Comparison of ENCODE assay signal across 8 cellular contexts in the genomic region with DNA sequence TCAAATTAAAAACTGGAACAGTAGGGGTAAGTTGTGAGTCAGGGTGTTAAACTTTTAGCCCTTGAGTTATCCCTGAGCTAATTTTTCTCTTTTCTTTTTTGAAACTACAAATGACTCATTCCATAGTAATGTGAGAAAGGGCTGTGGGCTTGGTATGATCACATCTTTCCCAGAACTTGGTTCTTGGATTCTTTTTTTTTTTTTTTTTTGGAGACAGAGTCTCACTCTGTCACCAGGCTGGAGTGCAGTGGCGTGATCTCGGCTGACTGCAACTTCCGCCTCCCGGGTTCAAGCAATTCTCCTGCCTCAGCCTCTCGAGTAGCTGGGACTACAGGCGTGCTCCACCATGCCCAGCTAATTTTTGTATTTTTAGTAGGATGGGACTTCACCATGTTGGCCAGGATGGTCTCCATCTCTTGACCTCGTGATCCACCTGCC. TPM values are rescaled to one million over a fixed set of nuclear protein-coding genes. Genes with fewer than 3 reads are reported as not detected.
A peak's percentile ranks its signal among the peaks of the same experiment; 100 is the strongest.
DNase-seq lines count a peak whose midpoint lies in the region; ATAC-seq, FAIRE-seq and TF ChIP-seq lines count a peak whose summit lies in the region.
"Not testable (repeated sequence)": the region's sequence is repeated elsewhere in the genome, so short reads cannot be mapped to it uniquely, and the experiment has no call there.

No MANE protein-coding gene starts in this region.

- H4K12ac ChIP-seq in trophoblast cell (ENCODE audit: low read depth, low read length): not testable (repeated sequence)

- not testable (repeated sequence) for H3K27me3 Mint-ChIP-seq in Caco-2 (ENCODE audit: insufficient read depth, unreplicated experiment)

- not testable (repeated sequence) for H3K9ac ChIP-seq in IMR-90 (ENCODE audit: low read depth, low read length); trophoblast cell (ENCODE audit: low read length)
- peak overlapping the region; percentile 54 for H3K9ac ChIP-seq in endothelial cell of umbilical vein (replicated peaks; ENCODE audit: extremely low read depth, insufficient read depth, low read length)

- not testable (repeated sequence) for H2AFZ ChIP-seq in IMR-90 (replicated peaks; ENCODE audit: low read length, poor library complexity); endothelial cell of umbilical vein (ENCODE audit: low read depth, low read length); trophoblast cell (ENCODE audit: insufficient read depth, low read length, poor library complexity)

- H3K27me3 ChIP-seq in Caco-2 (replicated peaks; ENCODE audit: control insufficient read depth, insufficient read depth, low read length); IMR-90 (ENCODE audit: control insufficient read depth, insufficient read depth, low read length); adrenal gland; endothelial cell of umbilical vein (ENCODE audit: control insufficient read depth in 2 of 2, insufficient read depth in 2 of 2, low read length in 2 of 2); right atrium auricular region; trophoblast cell (ENCODE audit: insufficient read depth, low read length); uterus: not testable (repeated sequence)

- H3K4me1 ChIP-seq in Caco-2 (peaks cover 28% of the 10 kb centered on the region), IMR-90 (ENCODE audit: control insufficient read depth, insufficient read depth, low read length) (peaks cover 10% of the 10 kb centered on the region), adrenal gland (replicated peaks in 1 of 2) (peaks cover 8 to 20% of the 10 kb centered on the region in 2 donors), endothelial cell of umbilical vein (ENCODE audit: control insufficient read depth, extremely low read depth, insufficient read depth, low read length) (peaks cover 25% of the 10 kb centered on the region)
- H3K4me1 ChIP-seq in right atrium auricular region; trophoblast cell (ENCODE audit: control insufficient read depth in 1 of 2, insufficient read depth in 2 of 2, low read length in 2 of 2); uterus: not testable (repeated sequence)

- not testable (repeated sequence) for DNase-seq in Caco-2; right atrium auricular region (ENCODE audit: low spot score); uterus
- DNase-seq in IMR-90 (peak; percentile 91), T1000 (lab: John Stamatoyannopoulos, UW) (peak; percentile 2), adrenal gland (peak in 4 of 7 donors; percentile 41 to 52 (median 48)), endothelial cell of umbilical vein (ENCODE audit: low read depth, low spot score) (peak; percentile 82), trophoblast cell (peak; percentile 52 to 91)

- peak overlapping the region; percentile 43; the same call in 1 of the 2 replicates for H3K4me2 ChIP-seq in IMR-90 (ENCODE audit: low read depth, low read length)
- peak overlapping the region; percentile 69 for H3K4me2 ChIP-seq in endothelial cell of umbilical vein (ENCODE audit: insufficient read depth, low read length)
- not testable (repeated sequence) for H3K4me2 ChIP-seq in trophoblast cell (ENCODE audit: low read length)

- not testable (repeated sequence) for H2BK15ac ChIP-seq in IMR-90 (ENCODE audit: low read depth, low read length)

- H3K56ac ChIP-seq in IMR-90 (ENCODE audit: extremely low read depth, insufficient read depth, low read length): not testable (repeated sequence)

- not testable (repeated sequence) for TF ChIP-seq POLR2A in IMR-90 (IDR thresholded peaks at IDR 0.05; ENCODE audit: low read depth, low read length); endothelial cell of umbilical vein (IDR thresholded peaks at IDR 0.05; ENCODE audit: low read depth, low read length); uterus (IDR thresholded peaks at IDR 0.05)
- TF ChIP-seq POLR2A in adrenal gland (IDR thresholded peaks at IDR 0.05): peak in 1 of 2 donors; percentile 17

- H4K8ac ChIP-seq in IMR-90 (ENCODE audit: low read depth in 2 of 2, low read length in 2 of 2): peak overlapping the region in 1 of 2 experiments; percentile 36; a peak in 1 of 4 replicates
- not testable (repeated sequence) for H4K8ac ChIP-seq in trophoblast cell (ENCODE audit: low read depth, low read length)

- not testable (repeated sequence) for H3K23ac ChIP-seq in IMR-90 (ENCODE audit: low read depth, low read length); trophoblast cell (ENCODE audit: low read length)

- dilution Hi-C loops in IMR-90 (cut with HindIII; ENCODE audit: low sequenced_read_pairs, unreplicated experiment); endothelial cell of umbilical vein (cut with MboI; ENCODE audit: extremely low pct_ligation_motif_present, low sequenced_read_pairs): not testable (repeated sequence)

- TF ChIP-seq CTCF in Caco-2 (IDR thresholded peaks at IDR 0.05; ENCODE audit: insufficient read depth in 1 of 2, low read depth in 1 of 2, low read length in 1 of 2, severe bottlenecking in 1 of 2, unreplicated experiment in 1 of 2); IMR-90 (conservative IDR thresholded peaks at IDR 0.05; ENCODE audit: low read depth, low read length); adrenal gland (IDR thresholded peaks at IDR 0.05); endothelial cell of umbilical vein (IDR thresholded peaks at IDR 0.05; ENCODE audit: extremely low read depth in 1 of 2, insufficient read depth in 1 of 2, low read depth in 1 of 2, low read length in 2 of 2); right atrium auricular region (IDR thresholded peaks at IDR 0.05); uterus (IDR thresholded peaks at IDR 0.05): not testable (repeated sequence)

- CTCF ChIA-PET in Caco-2 (lab: Charles Lee) (interaction anchor here (0.7 to 3.7 kb wide), 7 partner anchors 9 to 283 kb away, joined by 3 to 29 read pairs (median 5); partner anchors contain the start of genes SLC4A1AP and SUPT7L), IMR-90 (lab: Yijun Ruan, JAX) (interaction anchor here (0.7 to 2.0 kb wide), 7 partner anchors 10 to 338 kb away, joined by 3 to 11 read pairs (median 4); partner anchors contain the start of genes CCDC121 and GPN1), endothelial cell of umbilical vein (lab: Charles Lee) (interaction anchor here (1.0 to 3.5 kb wide), 15 partner anchors 10 to 770 kb away, joined by 3 to 74 read pairs (median 12); partner anchors contain the start of genes CCDC121, FNDC4, GPN1 and NRBP1)

- peak overlapping the region; percentile 63 for H2BK5ac ChIP-seq in IMR-90 (ENCODE audit: low read depth, low read length, poor library complexity, severe bottlenecking)
- H2BK5ac ChIP-seq in trophoblast cell (ENCODE audit: low read depth, low read length, poor library complexity): not testable (repeated sequence)

- no CpG with 5 or more reads among the region's 7 CpGs for WGBS in IMR-90 (ENCODE audit: extremely low coverage in 2 of 2, insufficient read length in 1 of 2), 2 experiments
- WGBS in adrenal gland, 4 donors: 55 to 76% (median 67%) methylated on average over 7 of the region's 7 CpGs
- WGBS in trophoblast cell (ENCODE audit: extremely low coverage, insufficient coverage, insufficient read length): no CpG with 5 or more reads among the region's 7 CpGs

- in situ Hi-C loops in IMR-90 (cut with MboI; ENCODE audit: low sequenced_read_pairs): not testable (repeated sequence)

- not testable (repeated sequence) for H3K4me3 Mint-ChIP-seq in Caco-2 (ENCODE audit: unreplicated experiment)

- peak; percentile 42 for FAIRE-seq in endothelial cell of umbilical vein (lab: Jason Lieb, UNC)

- H3K9me1 ChIP-seq in IMR-90 (ENCODE audit: insufficient read depth, low read length); endothelial cell of umbilical vein (replicated peaks; ENCODE audit: control insufficient read depth, extremely low read depth, insufficient read depth, low read length): not testable (repeated sequence)

- H3K36me3 ChIP-seq in Caco-2 (ENCODE audit: control insufficient read depth, insufficient read depth, low read length); uterus: not testable (repeated sequence)
- peaks cover 28% of the 10 kb centered on the region for H3K36me3 ChIP-seq in IMR-90 (ENCODE audit: control insufficient read depth, insufficient read depth, low read length)
- peaks cover 0 to 56% of the 10 kb centered on the region in 2 donors for H3K36me3 ChIP-seq in adrenal gland (replicated peaks in 1 of 2)
- peaks cover 5 to 12% of the 10 kb centered on the region in 2 experiments for H3K36me3 ChIP-seq in endothelial cell of umbilical vein (ENCODE audit: control insufficient read depth in 2 of 2, extremely low read depth in 1 of 2, insufficient read depth in 2 of 2, low read length in 2 of 2)
- H3K36me3 ChIP-seq in right atrium auricular region: peaks cover 53% of the 10 kb centered on the region
- H3K36me3 ChIP-seq in trophoblast cell (ENCODE audit: control insufficient read depth in 1 of 2, insufficient read depth in 2 of 2, low read length in 2 of 2): peaks cover 13 to 18% of the 10 kb centered on the region in 2 experiments

- peaks cover 58% of the 10 kb centered on the region for H3K36me3 Mint-ChIP-seq in Caco-2 (ENCODE audit: insufficient read depth, unreplicated experiment)

- not testable (repeated sequence) for H2AK9ac ChIP-seq in IMR-90 (replicated peaks; ENCODE audit: low read depth, low read length, poor library complexity)

- H3K27ac ChIP-seq in IMR-90 (ENCODE audit: insufficient read depth, low read length) (peak overlapping the region; percentile 87), adrenal gland (peak overlapping the region; percentile 60 to 87 (median 76)), endothelial cell of umbilical vein (ENCODE audit: insufficient read depth, low read depth, low read length) (peak overlapping the region; percentile 97), right atrium auricular region (peak overlapping the region; percentile 37 to 42), uterus (peak overlapping the region; percentile 3 to 19)
- H3K27ac ChIP-seq in trophoblast cell (ENCODE audit: low read depth, low read length): not testable (repeated sequence)

- not testable (repeated sequence) for H3K9me3 Mint-ChIP-seq in Caco-2 (ENCODE audit: unreplicated experiment)

- not testable (repeated sequence) for H4K91ac ChIP-seq in IMR-90 (ENCODE audit: insufficient read depth, low read depth, low read length); trophoblast cell (ENCODE audit: low read depth, low read length)

- POLR2A ChIA-PET in Caco-2 (lab: Charles Lee): interaction anchor here (0.6 to 2.3 kb wide), 5 partner anchors 18 to 93 kb away, joined by 3 to 8 read pairs (median 4); partner anchors contain the start of genes SLC4A1AP and SUPT7L
- POLR2A ChIA-PET in IMR-90 (lab: Charles Lee; ENCODE audit: unreplicated experiment): not testable (repeated sequence)
- POLR2A ChIA-PET in endothelial cell of umbilical vein (lab: Charles Lee): interaction anchor here (0.7 to 1.5 kb wide), 4 partner anchors 19 to 117 kb away, joined by 3 to 6 read pairs (median 4); partner anchors contain the start of genes SLC4A1AP and SUPT7L

- peak; percentile 75 for ATAC-seq in IMR-90 (ENCODE audit: low read depth)

- H4K5ac ChIP-seq in IMR-90 (ENCODE audit: low read depth, low read length): not testable (repeated sequence)

- H3K14ac ChIP-seq in IMR-90 (replicated peaks; ENCODE audit: low read depth, low read length); trophoblast cell (ENCODE audit: low read length): not testable (repeated sequence)

- not testable (repeated sequence) for H3K79me1 ChIP-seq in IMR-90 (ENCODE audit: low read depth in 1 of 2, low read length in 2 of 2); trophoblast cell (ENCODE audit: low read length)

- H3K4ac ChIP-seq in IMR-90 (ENCODE audit: low read depth, low read length): 0 out of 2 replicates have a peak overlapping the region, but pooled peaks have one; percentile 46
- not testable (repeated sequence) for H3K4ac ChIP-seq in trophoblast cell (ENCODE audit: low read depth, low read length)

- H2AK5ac ChIP-seq in IMR-90 (ENCODE audit: low read depth, low read length); trophoblast cell (ENCODE audit: low read length): not testable (repeated sequence)

- 0 out of 2 replicates have a peak overlapping the region, but pooled peaks have one; percentile 64 for H3K18ac ChIP-seq in IMR-90 (ENCODE audit: low read depth, low read length)
- H3K18ac ChIP-seq in trophoblast cell (ENCODE audit: low read length): not testable (repeated sequence)

- H2BK12ac ChIP-seq in trophoblast cell (ENCODE audit: low read length): not testable (repeated sequence)

- peaks cover 14% of the 10 kb centered on the region for H3K4me1 Mint-ChIP-seq in Caco-2 (ENCODE audit: low read depth, unreplicated experiment)

- H2BK20ac ChIP-seq in IMR-90 (ENCODE audit: low read depth, low read length): not testable (repeated sequence)

- not testable (repeated sequence) for H3K4me3 ChIP-seq in Caco-2 (ENCODE audit: low read depth, low read length); IMR-90 (ENCODE audit: insufficient read depth, low read depth, low read length); adrenal gland; endothelial cell of umbilical vein (replicated peaks in 1 of 3; ENCODE audit: insufficient read depth in 1 of 3, low read depth in 1 of 3, low read length in 3 of 3); right atrium auricular region; trophoblast cell (ENCODE audit: low read depth, low read length); uterus

- peak overlapping the region; percentile 71 for H2BK120ac ChIP-seq in IMR-90 (ENCODE audit: low read depth, low read length)
- H2BK120ac ChIP-seq in trophoblast cell (ENCODE audit: insufficient read depth, low read length, poor library complexity): not testable (repeated sequence)

- intact Hi-C loops in Caco-2 (cut with micrococcal nuclease; ENCODE audit: unreplicated experiment); adrenal gland (cut with DNase I); uterus (cut with DNase I; ENCODE audit: low total_unique reads): not testable (repeated sequence)
- intact Hi-C loops in IMR-90 (cut with micrococcal nuclease): loop anchor here (5.0 kb wide), 1 partner anchor 275 kb away; the partner anchor contains the start of gene PPM1G
- intact Hi-C loops in endothelial cell of umbilical vein (cut with micrococcal nuclease): loop anchor here (1.0 to 2.0 kb wide), 2 partner anchors 15 to 54 kb away; partner anchors contain the start of genes CCDC121 and GPN1

- H3K27ac Mint-ChIP-seq in Caco-2 (ENCODE audit: unreplicated experiment): peak overlapping the region; percentile 71

- not testable (repeated sequence) for H4K20me1 ChIP-seq in IMR-90 (ENCODE audit: insufficient read depth, low read length); endothelial cell of umbilical vein (replicated peaks; ENCODE audit: control insufficient read depth, extremely low read depth, insufficient read depth, low read length)

- TSS peak; percentile 28 for BruUV-seq in Caco-2 (replicated peaks; lab: Mats Ljungman, UMichigan)
- BruUV-seq in IMR-90 (replicated peaks; lab: Mats Ljungman, UMichigan); endothelial cell of umbilical vein (replicated peaks; lab: Mats Ljungman, UMichigan): not testable (repeated sequence)

- not testable (repeated sequence) for H3K9me3 ChIP-seq in Caco-2; IMR-90 (ENCODE audit: control insufficient read depth, insufficient read depth, low read length); adrenal gland (replicated peaks in 1 of 3); endothelial cell of umbilical vein (replicated peaks; ENCODE audit: control insufficient read depth, insufficient read depth, low read length); right atrium auricular region; trophoblast cell (ENCODE audit: insufficient read depth, low read depth, low read length); uterus

- H3K79me2 ChIP-seq in endothelial cell of umbilical vein (ENCODE audit: control insufficient read depth, insufficient read depth, low read length); trophoblast cell (ENCODE audit: control insufficient read depth, insufficient read depth, low read length, poor library complexity): not testable (repeated sequence)

- not testable (repeated sequence) for TF ChIP-seq RAD21 in IMR-90 (IDR thresholded peaks at IDR 0.05; ENCODE audit: low read length)

RNA-seq across cellular contexts. Expression of gene SLC4A1AP, which starts 18.7 kb away (rescaled TPM):
- 33.8 and 34.3 TPM in 2 replicates for total RNA-seq in Caco-2 (2022)
- total RNA-seq in IMR-90 (2012; rRNA removed): 11.7 and 17.8 TPM in 2 replicates
- polyA plus RNA-seq in IMR-90 (2012; rRNA removed): 13.3 and 13.6 TPM in 2 replicates
- 4.5 and 5.5 TPM in 2 replicates for polyA plus RNA-seq in IMR-90 (2012; cell fraction: cytosol; rRNA removed)
- 8.7 and 10.3 TPM in 2 replicates for polyA plus RNA-seq in IMR-90 (2012; cell fraction: nucleus; rRNA removed; ENCODE audit: low replicate concordance)
- 10 to 100 TPM; 14.4 to 28.6 (median 22.3) TPM for total RNA-seq in adrenal gland
- polyA plus RNA-seq in adrenal gland: 10 to 100 TPM; 13.0 to 41.1 (median 15.0) TPM
- total RNA-seq in endothelial cell of umbilical vein: 26.2 and 28.4 TPM in 2 replicates
- 9.1 and 9.5 TPM in 2 replicates for polyA plus RNA-seq in endothelial cell of umbilical vein
- polyA plus RNA-seq in endothelial cell of umbilical vein (2011; cell fraction: cytosol; rRNA removed): 12.3 and 12.7 TPM in 2 replicates
- 15.3 and 19.2 TPM in 2 replicates for polyA plus RNA-seq in endothelial cell of umbilical vein (2011; cell fraction: nucleus; rRNA removed)
- polyA plus RNA-seq in endothelial cell of umbilical vein (2012): 24.5 and 29.7 TPM in 2 replicates
- 5.1 and 6.2 TPM in 2 replicates for polyA minus RNA-seq in endothelial cell of umbilical vein
- 11.2 TPM for polyA minus RNA-seq in endothelial cell of umbilical vein (2011; cell fraction: cytosol; rRNA and poly(A)+ RNA removed)
- 9.2 and 9.6 TPM in 2 replicates for polyA minus RNA-seq in endothelial cell of umbilical vein (2011; cell fraction: nucleus; rRNA and poly(A)+ RNA removed)
- total RNA-seq in right atrium auricular region: 10 to 100 TPM; 18.0 to 18.2 TPM
- 22.4 and 23.3 TPM in 2 replicates for polyA plus RNA-seq in trophoblast cell (2013)
- 10 to 100 TPM; 15.0 to 23.8 (median 23.1) TPM for total RNA-seq in uterus

RNA-seq across cellular contexts. Expression of gene SUPT7L, which starts 18.9 kb away (rescaled TPM):
- total RNA-seq in Caco-2 (2022) (42.4 and 43.5 TPM in 2 replicates), IMR-90 (2012; rRNA removed) (16.7 and 23.1 TPM in 2 replicates), adrenal gland (10 to 100 TPM; 16.6 to 36.9 (median 31.0) TPM), endothelial cell of umbilical vein (30.2 and 30.3 TPM in 2 replicates), right atrium auricular region (10 to 100 TPM; 16.1 to 25.0 TPM), uterus (10 to 100 TPM; 11.8 to 31.2 (median 20.2) TPM)
- polyA plus RNA-seq in IMR-90 (2012; rRNA removed) (31.3 and 33.4 TPM in 2 replicates), adrenal gland (10 to 100 TPM; 36.8 to 51.4 (median 50.0) TPM), endothelial cell of umbilical vein (39.3 and 44.5 TPM in 2 replicates)
- 12.7 and 15.6 TPM in 2 replicates for polyA plus RNA-seq in IMR-90 (2012; cell fraction: cytosol; rRNA removed)
- polyA plus RNA-seq in IMR-90 (2012; cell fraction: nucleus; rRNA removed; ENCODE audit: low replicate concordance): 61.5 and 126 TPM in 2 replicates
- 39.4 and 41.5 TPM in 2 replicates for polyA plus RNA-seq in endothelial cell of umbilical vein (2011; cell fraction: cytosol; rRNA removed)
- 106 and 122 TPM in 2 replicates for polyA plus RNA-seq in endothelial cell of umbilical vein (2011; cell fraction: nucleus; rRNA removed)
- polyA plus RNA-seq in endothelial cell of umbilical vein (2012): 31.9 and 33.1 TPM in 2 replicates
- 41.6 and 42.7 TPM in 2 replicates for polyA minus RNA-seq in endothelial cell of umbilical vein
- 25.1 TPM for polyA minus RNA-seq in endothelial cell of umbilical vein (2011; cell fraction: cytosol; rRNA and poly(A)+ RNA removed)
- 43.5 and 53.4 TPM in 2 replicates for polyA minus RNA-seq in endothelial cell of umbilical vein (2011; cell fraction: nucleus; rRNA and poly(A)+ RNA removed)
- 28.1 and 28.7 TPM in 2 replicates for polyA plus RNA-seq in trophoblast cell (2013)

RNA-seq across cellular contexts. Expression of gene GPN1, which starts 53.5 kb away (rescaled TPM):
- total RNA-seq in Caco-2 (2022): 45.9 and 60.9 TPM in 2 replicates
- 53.0 and 63.8 TPM in 2 replicates for total RNA-seq in IMR-90 (2012; rRNA removed)
- 34.9 and 37.8 TPM in 2 replicates for polyA plus RNA-seq in IMR-90 (2012; rRNA removed)
- polyA plus RNA-seq in IMR-90 (2012; cell fraction: cytosol; rRNA removed): 15.2 and 19.7 TPM in 2 replicates
- polyA plus RNA-seq in IMR-90 (2012; cell fraction: nucleus; rRNA removed; ENCODE audit: low replicate concordance): 6.3 and 28.2 TPM in 2 replicates
- total RNA-seq in adrenal gland: 10 to 100 TPM; 21.6 to 28.2 (median 24.8) TPM
- polyA plus RNA-seq in adrenal gland: 10 to 100 TPM; 10.6 to 44.6 (median 12.8) TPM
- 41.5 and 45.5 TPM in 2 replicates for total RNA-seq in endothelial cell of umbilical vein
- polyA plus RNA-seq in endothelial cell of umbilical vein: 33.2 and 35.4 TPM in 2 replicates
- polyA plus RNA-seq in endothelial cell of umbilical vein (2011; cell fraction: cytosol; rRNA removed): 49.3 and 49.6 TPM in 2 replicates
- polyA plus RNA-seq in endothelial cell of umbilical vein (2011; cell fraction: nucleus; rRNA removed): 28.9 and 36.3 TPM in 2 replicates
- 56.4 and 68.4 TPM in 2 replicates for polyA plus RNA-seq in endothelial cell of umbilical vein (2012)
- 52.5 and 60.8 TPM in 2 replicates for polyA minus RNA-seq in endothelial cell of umbilical vein
- 35.8 TPM for polyA minus RNA-seq in endothelial cell of umbilical vein (2011; cell fraction: cytosol; rRNA and poly(A)+ RNA removed)
- 25.2 and 33.6 TPM in 2 replicates for polyA minus RNA-seq in endothelial cell of umbilical vein (2011; cell fraction: nucleus; rRNA and poly(A)+ RNA removed)
- 10 to 100 TPM; 10.8 to 15.7 TPM for total RNA-seq in right atrium auricular region
- polyA plus RNA-seq in trophoblast cell (2013): 26.9 and 28.9 TPM in 2 replicates
- 10 to 100 TPM; 13.3 to 38.6 (median 19.7) TPM for total RNA-seq in uterus

RNA-seq across cellular contexts. Expression of gene CCDC121, which starts 53.5 kb away (rescaled TPM):
- total RNA-seq in Caco-2 (2022): 3.9 and 4.7 TPM in 2 replicates
- 2.0 and 2.2 TPM in 2 replicates for total RNA-seq in IMR-90 (2012; rRNA removed)
- polyA plus RNA-seq in IMR-90 (2012; rRNA removed): 0.65 and 0.67 TPM in 2 replicates
- polyA plus RNA-seq in IMR-90 (2012; cell fraction: cytosol; rRNA removed): 0.12 and 0.47 TPM in 2 replicates
- 0.72 and 1.5 TPM in 2 replicates for polyA plus RNA-seq in IMR-90 (2012; cell fraction: nucleus; rRNA removed; ENCODE audit: low replicate concordance)
- 10 to 100 TPM in 1 of 8 donors, 1 to 10 TPM in 7; 1.6 to 46.9 (median 3.6) TPM for total RNA-seq in adrenal gland
- 1 to 10 TPM in 2 of 3 donors, under 1 TPM in 1; 0.51 to 6.4 (median 1.4) TPM for polyA plus RNA-seq in adrenal gland
- total RNA-seq in endothelial cell of umbilical vein: 1.7 and 3.3 TPM in 2 replicates
- 0.92 and 1.2 TPM in 2 replicates for polyA plus RNA-seq in endothelial cell of umbilical vein
- 1.4 and 1.5 TPM in 2 replicates for polyA plus RNA-seq in endothelial cell of umbilical vein (2011; cell fraction: cytosol; rRNA removed)
- polyA plus RNA-seq in endothelial cell of umbilical vein (2011; cell fraction: nucleus; rRNA removed): 1.4 and 1.8 TPM in 2 replicates
- 2.2 and 2.7 TPM in 2 replicates for polyA plus RNA-seq in endothelial cell of umbilical vein (2012)
- polyA minus RNA-seq in endothelial cell of umbilical vein: 0.79 and 0.95 TPM in 2 replicates
- polyA minus RNA-seq in endothelial cell of umbilical vein (2011; cell fraction: cytosol; rRNA and poly(A)+ RNA removed): 1.0 TPM
- 0.96 and 1.0 TPM in 2 replicates for polyA minus RNA-seq in endothelial cell of umbilical vein (2011; cell fraction: nucleus; rRNA and poly(A)+ RNA removed)
- 1 to 10 TPM; 3.6 to 4.2 TPM for total RNA-seq in right atrium auricular region
- 2.1 and 2.7 TPM in 2 replicates for polyA plus RNA-seq in trophoblast cell (2013)
- total RNA-seq in uterus: 10 to 100 TPM in 1 of 4 donors, 1 to 10 TPM in 3; 3.5 to 12.3 (median 7.3) TPM
